11 cellular contexts compared by ENCODE assay signal in genomic region chr6:118485601-118486550, GRCh38.
DNase-seq lines count a peak whose midpoint lies in the region; ATAC-seq lines count a peak whose summit lies in the region.
"Had no signal": no experiment of that assay in that cellular context is flagged by ENCODE, and none has a peak within 500 bp of the region (broad histone marks: within the 10 kb centered on the region; RNA-seq: fewer than 3 reads in every experiment).

No MANE protein-coding gene starts in this region.

- H3K4me1 Mint-ChIP-seq in activated T-cell treated with anti-CD3 and anti-CD28 coated beads, Interleukin-2, amount 50 U/mL, for 24 hours (ENCODE audit: low read depth), result peaks cover 29% of the 10 kb centered on the region

- intact Hi-C loops in left cardiac atrium (cut with DNase I), result no loop called here

- peaks cover 22% of the 10 kb centered on the region for H3K9me3 Mint-ChIP-seq in activated T-cell treated with anti-CD3 and anti-CD28 coated beads, Interleukin-2, amount 50 U/mL, for 24 hours

- no peaks in the 10 kb centered on the region for H3K27me3 Mint-ChIP-seq in activated T-cell treated with anti-CD3 and anti-CD28 coated beads, Interleukin-2, amount 50 U/mL, for 24 hours

- no peak for DNase-seq in activated T-cell treated with anti-CD3 and anti-CD28 coated beads, Interleukin-2, amount 50 U/mL, for 24 hours
- DNase-seq in activated T-cell treated with anti-CD3 and anti-CD28 coated beads for 4 hours, result no peak
- DNase-seq in putamen (ENCODE audit: low spot score), result peak; percentile 90
- DNase-seq in NCI-H1930 (lab: John Stamatoyannopoulos, UW), result no peak
- no peak for DNase-seq in AG08395 (ENCODE audit: low spot score)
- DNase-seq in left cardiac atrium, result no peak
- DNase-seq: NCI-H1694 treated with DMSO at 0.1 percent for 48 hours had no signal

- peaks cover 93% of the 10 kb centered on the region for H3K36me3 Mint-ChIP-seq in activated T-cell treated with anti-CD3 and anti-CD28 coated beads, Interleukin-2, amount 50 U/mL, for 24 hours (ENCODE audit: low read depth)

- no peak overlapping the region for H3K4me3 Mint-ChIP-seq in activated T-cell treated with anti-CD3 and anti-CD28 coated beads, Interleukin-2, amount 50 U/mL, for 24 hours
- H3K4me3 Mint-ChIP-seq: T-helper 2 cell treated with Interferon-gamma antibody and Interleukin-4, amounts not matched to agents 5 μg/mL and 100 μg/mL, for 36 hours had no signal

- peak overlapping the region; percentile 71 for H3K27ac Mint-ChIP-seq in activated T-cell treated with anti-CD3 and anti-CD28 coated beads, Interleukin-2, amount 50 U/mL, for 24 hours
- H3K27ac Mint-ChIP-seq: T-helper 2 cell treated with Interferon-gamma antibody and Interleukin-4, amounts not matched to agents 5 μg/mL and 100 μg/mL, for 36 hours had no signal

- ATAC-seq in HG02588 (IDR thresholded peaks at IDR 0.05; ENCODE audit: unreplicated experiment), result peak; percentile 95
- ATAC-seq in HG03571 (IDR thresholded peaks at IDR 0.05; ENCODE audit: unreplicated experiment), result peak; percentile 87
- ATAC-seq in left cardiac atrium, result no peak
- ATAC-seq: A549 had no signal

Comparison
In these comparisons a context has a peak if more than half of its experiments do, and no peak if none do; other contexts are left out.
1. ATAC-seq: peak in HG02588 (single experiment) and HG03571 (single experiment); none in left cardiac atrium (0 of 2).